ENCODE assay signal across 10 cellular contexts in genomic region chr1:41493117-41493536, GRCh38. TPM values are rescaled to one million over a fixed set of nuclear protein-coding genes. Genes with fewer than 3 reads are reported as not detected.
DNase-seq lines count a peak whose midpoint lies in the region; FAIRE-seq and TF ChIP-seq lines count a peak whose summit lies in the region.
"Had no signal": no experiment of that assay in that cellular context is flagged by ENCODE, and none has a peak within 500 bp of the region (broad histone marks: within the 10 kb centered on the region; RNA-seq: fewer than 3 reads in every experiment).

No MANE protein-coding gene starts in this region.

- no peak overlapping the region for H3K4me3 Mint-ChIP-seq in HFFc6
- H3K4me3 Mint-ChIP-seq in activated T-helper 2 cell treated with anti-CD3 and anti-CD28 coated beads, Interferon-gamma antibody, Interleukin-2, Interleukin-4, amounts not matched to agents 10 μg/mL and 5 μg/mL and 100 μg/mL, durations not matched to agents 14 hours and 24 hours and 36 hours (ENCODE audit: low read depth): no peak overlapping the region

- dilution Hi-C loops in keratinocyte (cut with MboI; ENCODE audit: extremely low pct_ligation_motif_present, low sequenced_read_pairs): no loop called here

- H3K27me3 ChIP-seq in keratinocyte (ENCODE audit: control insufficient read depth, extremely low read depth, insufficient read depth, low read length) (no peaks in the 10 kb centered on the region), stomach (peaks cover 0 to 10% (median 0%) of the 10 kb centered on the region in 3 donors)

- H3K4me1 ChIP-seq in keratinocyte (ENCODE audit: control insufficient read depth, extremely low read depth, insufficient read depth, low read length) (peaks cover 53% of the 10 kb centered on the region), stomach (peaks cover 17 to 34% (median 27%) of the 10 kb centered on the region in 4 donors)

- H3K27ac Mint-ChIP-seq in HFFc6: peak overlapping the region; percentile 73
- H3K27ac Mint-ChIP-seq in activated T-helper 2 cell treated with anti-CD3 and anti-CD28 coated beads, Interferon-gamma antibody, Interleukin-2, Interleukin-4, amounts not matched to agents 10 μg/mL and 5 μg/mL and 100 μg/mL, durations not matched to agents 14 hours and 24 hours and 36 hours: no peak overlapping the region

- no peak overlapping the region for H3K4me2 ChIP-seq in keratinocyte (ENCODE audit: control insufficient read depth, extremely low read depth, insufficient read depth, low read depth, low read length)

- no peak for TF ChIP-seq EP300 in stomach (IDR thresholded peaks at IDR 0.05)

- H3K4me3 ChIP-seq in AG10803 (ENCODE audit: low read length) (no peak overlapping the region), keratinocyte (ENCODE audit: control insufficient read depth in 2 of 3, extremely low read depth in 1 of 3, insufficient read depth in 2 of 3, low read depth in 1 of 3, low read length in 3 of 3) (no peak overlapping the region), stomach (no peak overlapping the region)

- peaks cover 4% of the 10 kb centered on the region for H3K27me3 Mint-ChIP-seq in HFFc6 (ENCODE audit: insufficient read depth)
- peaks cover 3% of the 10 kb centered on the region for H3K27me3 Mint-ChIP-seq in activated T-helper 2 cell treated with anti-CD3 and anti-CD28 coated beads, Interferon-gamma antibody, Interleukin-2, Interleukin-4, amounts not matched to agents 10 μg/mL and 5 μg/mL and 100 μg/mL, durations not matched to agents 14 hours and 24 hours and 36 hours (ENCODE audit: low read depth)

- intact Hi-C loops in stomach (cut with DNase I; ENCODE audit: low total_unique reads): no loop called here
- intact Hi-C loops in activated T-helper 2 cell treated with anti-CD3 and anti-CD28 coated beads, Interferon-gamma antibody, Interleukin-2, Interleukin-4, amounts not matched to agents 10 μg/mL and 5 μg/mL and 100 μg/mL, durations not matched to agents 14 hours and 24 hours and 36 hours (cut with micrococcal nuclease): no loop called here

- no peak overlapping the region for H2AFZ ChIP-seq in keratinocyte (ENCODE audit: control insufficient read depth, low read length)

- no peaks in the 10 kb centered on the region for H3K9me1 ChIP-seq in keratinocyte (ENCODE audit: control insufficient read depth, extremely low read depth, insufficient read depth, low read length)

- H3K79me2 ChIP-seq in keratinocyte (ENCODE audit: control insufficient read depth, insufficient read depth, low read length): no peaks in the 10 kb centered on the region

- H3K36me3 Mint-ChIP-seq in HFFc6 (ENCODE audit: low read depth): no peaks in the 10 kb centered on the region
- H3K36me3 Mint-ChIP-seq in activated T-helper 2 cell treated with anti-CD3 and anti-CD28 coated beads, Interferon-gamma antibody, Interleukin-2, Interleukin-4, amounts not matched to agents 10 μg/mL and 5 μg/mL and 100 μg/mL, durations not matched to agents 14 hours and 24 hours and 36 hours (ENCODE audit: low read depth): no peaks in the 10 kb centered on the region

- peak overlapping the region; percentile 18 for H3K9ac ChIP-seq in keratinocyte (ENCODE audit: control insufficient read depth, extremely low read depth, insufficient read depth, low read length)

- no peaks in the 10 kb centered on the region for H3K9me3 ChIP-seq in keratinocyte (ENCODE audit: control insufficient read depth, low read depth, low read length)
- no peaks in the 10 kb centered on the region for H3K9me3 ChIP-seq in stomach

- H3K9me3 Mint-ChIP-seq in HFFc6: no peaks in the 10 kb centered on the region
- H3K9me3 Mint-ChIP-seq in activated T-helper 2 cell treated with anti-CD3 and anti-CD28 coated beads, Interferon-gamma antibody, Interleukin-2, Interleukin-4, amounts not matched to agents 10 μg/mL and 5 μg/mL and 100 μg/mL, durations not matched to agents 14 hours and 24 hours and 36 hours: no peaks in the 10 kb centered on the region

- H3K36me3 ChIP-seq in keratinocyte (ENCODE audit: control insufficient read depth in 2 of 2, extremely low read depth in 1 of 2, insufficient read depth in 2 of 2, low read length in 2 of 2) (no peaks in the 10 kb centered on the region), stomach (no peaks in the 10 kb centered on the region)

- DNase-seq in AG10803 (ENCODE audit: low read depth) (peak; percentile 78), HFFc6 (peak; percentile 95), amniotic stem cell (lab: John Stamatoyannopoulos, UW) (peak; percentile 66), keratinocyte (ENCODE audit: low read depth, low spot score) (peak; percentile 94), stomach (no peak), NAMALWA (ENCODE audit: low spot score) (no peak), KG1 (lab: John Stamatoyannopoulos, UW) (no peak)
- DNase-seq in activated T-helper 2 cell treated with anti-CD3 and anti-CD28 coated beads, Interferon-gamma antibody, Interleukin-2, Interleukin-4, amounts not matched to agents 10 μg/mL and 5 μg/mL and 100 μg/mL, durations not matched to agents 14 hours and 24 hours and 36 hours (ENCODE audit: low spot score): no peak
- DNase-seq: NCI-H1436 had no signal

- TF ChIP-seq CTCF in AG10803 (conservative IDR thresholded peaks at IDR 0.05; ENCODE audit: low read length) (no peak), HFFc6 (IDR thresholded peaks at IDR 0.05) (no peak), keratinocyte (optimal IDR thresholded peaks at IDR 0.05 in 1 of 3, IDR thresholded peaks at IDR 0.05 in 1 of 3, conservative IDR thresholded peaks at IDR 0.05 in 1 of 3; ENCODE audit: extremely low read depth in 1 of 3, insufficient read depth in 2 of 3, low read length in 3 of 3) (no peak), stomach (IDR thresholded peaks at IDR 0.05) (no peak)

- peak; percentile 85 for FAIRE-seq in keratinocyte (lab: Jason Lieb, UNC)

- 59 to 81% (median 76%) methylated on average over 4 to 5 of the region's 5 CpGs for WGBS in stomach, 5 donors

- TF ChIP-seq POLR2A in stomach (IDR thresholded peaks at IDR 0.05): no peak

- H3K27ac ChIP-seq in keratinocyte (ENCODE audit: control insufficient read depth, insufficient read depth, low read length) (peak overlapping the region; percentile 47), stomach (peak overlapping the region in 2 of 5 donors; percentile 30 to 92)

- H4K20me1 ChIP-seq in keratinocyte (ENCODE audit: control insufficient read depth, extremely low read depth, insufficient read depth, low read length): no peaks in the 10 kb centered on the region

- H3K4me1 Mint-ChIP-seq in HFFc6 (ENCODE audit: low read depth): peaks cover 33% of the 10 kb centered on the region
- H3K4me1 Mint-ChIP-seq in activated T-helper 2 cell treated with anti-CD3 and anti-CD28 coated beads, Interferon-gamma antibody, Interleukin-2, Interleukin-4, amounts not matched to agents 10 μg/mL and 5 μg/mL and 100 μg/mL, durations not matched to agents 14 hours and 24 hours and 36 hours (ENCODE audit: low read depth): peaks cover 4% of the 10 kb centered on the region

RNA-seq across cellular contexts. Expression of gene EDN2, which starts 8.6 kb away (rescaled TPM):
- total RNA-seq in HFFc6 (2021; fragmentation: NEBNext Ultra II Directional; extraction: Animal tissue kit (Norgen Biotek cat#: 25700)): not detected
- polyA plus RNA-seq in keratinocyte: 0.06 to 0.34 TPM (median 0.32 TPM) in 3 replicates
- polyA plus RNA-seq in keratinocyte (2011; ENCODE audit: low read depth): 0.42 TPM
- 0.18 and 0.22 TPM in 2 replicates for polyA plus RNA-seq in keratinocyte (2011; cell fraction: cytosol; rRNA removed)
- 0.38 and 0.60 TPM in 2 replicates for polyA plus RNA-seq in keratinocyte (2011; cell fraction: nucleus; rRNA removed)
- polyA plus RNA-seq in keratinocyte (2012; ENCODE audit: low replicate concordance): 1.9 TPM in 1 of 2 replicates, not detected in the other
- 0.64 TPM in 1 of 3 replicates, not detected in the others for polyA minus RNA-seq in keratinocyte
- polyA minus RNA-seq in keratinocyte (2011; cell fraction: cytosol; rRNA and poly(A)+ RNA removed): not detected
- 0.32 TPM in 1 of 2 replicates, not detected in the other for polyA minus RNA-seq in keratinocyte (2011; cell fraction: nucleus; rRNA and poly(A)+ RNA removed)
- total RNA-seq in stomach: 10 to 100 TPM in 2 of 5 donors, not detected in 3; 16.5 to 71.8 TPM
- polyA plus RNA-seq in stomach: 1 to 10 TPM; 1.5 to 2.5 (median 2.1) TPM
- not detected in 2 replicates for total RNA-seq in activated T-helper 2 cell treated with anti-CD3 and anti-CD28 coated beads, Interferon-gamma antibody, Interleukin-2, Interleukin-4, amounts not matched to agents 10 μg/mL and 5 μg/mL and 100 μg/mL, durations not matched to agents 14 hours and 24 hours and 36 hours
- total RNA-seq: SK-MEL-5 had no signal

Comparison
In these comparisons a context has a peak if more than half of its experiments do, and no peak if none do; other contexts are left out.
1. DNase-seq: peak in AG10803 (single experiment), HFFc6 (single experiment), amniotic stem cell (single experiment) and keratinocyte (single experiment); none in stomach (single experiment), NAMALWA (single experiment), activated T-helper 2 cell treated with anti-CD3 and anti-CD28 coated beads, Interferon-gamma antibody, Interleukin-2, Interleukin-4, amounts not matched to agents 10 μg/mL and 5 μg/mL and 100 μg/mL, durations not matched to agents 14 hours and 24 hours and 36 hours (single experiment) and KG1 (single experiment).